Comparison of ENCODE assay signal across 10 cellular contexts in the genomic region with DNA sequence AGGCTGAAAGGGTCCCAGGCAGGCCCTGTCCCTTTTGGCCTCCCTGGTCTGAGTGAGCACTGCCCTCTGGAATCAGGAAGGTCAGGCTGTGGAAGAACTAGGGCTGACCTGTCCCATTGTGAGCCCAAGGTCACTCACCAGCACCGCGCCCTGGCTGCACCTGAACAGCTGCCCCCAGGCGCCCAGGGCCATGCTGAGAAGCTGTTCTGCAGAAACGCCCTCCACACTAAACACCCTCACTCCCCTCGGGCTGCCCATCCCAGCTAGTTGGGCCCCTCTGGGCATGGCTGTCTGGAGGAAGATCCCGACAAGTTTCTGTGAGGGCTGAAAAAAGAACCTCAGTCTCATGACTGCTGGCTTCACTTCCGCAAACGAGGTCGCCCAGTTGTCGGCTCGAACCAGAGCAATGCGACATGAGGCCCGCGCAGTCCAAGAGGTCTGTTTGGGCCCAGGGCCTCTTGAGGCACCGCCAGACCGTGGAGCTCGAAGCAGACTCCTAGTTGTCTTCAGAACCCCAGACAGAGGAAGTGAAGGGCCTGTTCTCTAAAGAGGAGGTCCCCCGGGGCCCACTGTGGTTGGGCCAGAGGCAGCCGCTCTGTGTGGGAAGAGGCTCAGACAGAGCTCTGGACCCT.
DNase-seq lines count a peak whose midpoint lies in the region; ATAC-seq and TF ChIP-seq lines count a peak whose summit lies in the region.
"Had no signal": no experiment of that assay in that cellular context is flagged by ENCODE, and none has a peak within 500 bp of the region (broad histone marks: within the 10 kb centered on the region; RNA-seq: fewer than 3 reads in every experiment).

No MANE protein-coding gene starts in this region.

- no peaks in the 10 kb centered on the region for H3K36me3 Mint-ChIP-seq in mesothelial cell of epicardium

- no peak for TF ChIP-seq CTCF in mesothelial cell of epicardium (IDR thresholded peaks at IDR 0.05; ENCODE audit: unreplicated experiment)

- peak; percentile 74 for DNase-seq in medulla oblongata (ENCODE audit: extremely low spot score)
- no peak for DNase-seq in mesothelial cell of epicardium (ENCODE audit: low spot score in 2 of 2, unreplicated experiment in 2 of 2)
- no peak for DNase-seq in NCI-H146 treated with DMSO at 0.1 percent for 48 hours (lab: John Stamatoyannopoulos, UW; ENCODE audit: unreplicated experiment)
- DNase-seq in KBM-7: no peak
- no peak for DNase-seq in DMS79 treated with DMSO at 0.1 percent for 48 hours (lab: John Stamatoyannopoulos, UW)
- DNase-seq: activated CD8-positive, alpha-beta memory T cell treated with anti-CD3 and anti-CD28 coated beads, Interleukin-2, amount 50 U/mL, for 4 hours had no signal

- peaks cover 3% of the 10 kb centered on the region for H3K4me1 Mint-ChIP-seq in mesothelial cell of epicardium

- H3K27me3 Mint-ChIP-seq in mesothelial cell of epicardium (ENCODE audit: low read depth): no peaks in the 10 kb centered on the region

- ATAC-seq in GM18502 (IDR thresholded peaks at IDR 0.05; ENCODE audit: poor library complexity, unreplicated experiment) (peak; percentile 88), GM21423 (IDR thresholded peaks at IDR 0.05; ENCODE audit: unreplicated experiment) (peak; percentile 90), HG03354 (IDR thresholded peaks at IDR 0.05; ENCODE audit: poor library complexity, severe bottlenecking, unreplicated experiment) (peak; percentile 91)

- in situ Hi-C loops in KBM-7 (cut with MboI; ENCODE audit: low pct_unique_long_range_greater_than_20kb, low sequenced_read_pairs): no loop called here

- no peak overlapping the region for H3K27ac Mint-ChIP-seq in mesothelial cell of epicardium
- H3K27ac Mint-ChIP-seq: endodermal cell had no signal

- H3K4me3 Mint-ChIP-seq in mesothelial cell of epicardium: no peak overlapping the region
- H3K4me3 Mint-ChIP-seq: endodermal cell had no signal

- no peaks in the 10 kb centered on the region for H3K9me3 Mint-ChIP-seq in mesothelial cell of epicardium
- H3K9me3 Mint-ChIP-seq: endodermal cell had no signal
